In the genomic region with DNA sequence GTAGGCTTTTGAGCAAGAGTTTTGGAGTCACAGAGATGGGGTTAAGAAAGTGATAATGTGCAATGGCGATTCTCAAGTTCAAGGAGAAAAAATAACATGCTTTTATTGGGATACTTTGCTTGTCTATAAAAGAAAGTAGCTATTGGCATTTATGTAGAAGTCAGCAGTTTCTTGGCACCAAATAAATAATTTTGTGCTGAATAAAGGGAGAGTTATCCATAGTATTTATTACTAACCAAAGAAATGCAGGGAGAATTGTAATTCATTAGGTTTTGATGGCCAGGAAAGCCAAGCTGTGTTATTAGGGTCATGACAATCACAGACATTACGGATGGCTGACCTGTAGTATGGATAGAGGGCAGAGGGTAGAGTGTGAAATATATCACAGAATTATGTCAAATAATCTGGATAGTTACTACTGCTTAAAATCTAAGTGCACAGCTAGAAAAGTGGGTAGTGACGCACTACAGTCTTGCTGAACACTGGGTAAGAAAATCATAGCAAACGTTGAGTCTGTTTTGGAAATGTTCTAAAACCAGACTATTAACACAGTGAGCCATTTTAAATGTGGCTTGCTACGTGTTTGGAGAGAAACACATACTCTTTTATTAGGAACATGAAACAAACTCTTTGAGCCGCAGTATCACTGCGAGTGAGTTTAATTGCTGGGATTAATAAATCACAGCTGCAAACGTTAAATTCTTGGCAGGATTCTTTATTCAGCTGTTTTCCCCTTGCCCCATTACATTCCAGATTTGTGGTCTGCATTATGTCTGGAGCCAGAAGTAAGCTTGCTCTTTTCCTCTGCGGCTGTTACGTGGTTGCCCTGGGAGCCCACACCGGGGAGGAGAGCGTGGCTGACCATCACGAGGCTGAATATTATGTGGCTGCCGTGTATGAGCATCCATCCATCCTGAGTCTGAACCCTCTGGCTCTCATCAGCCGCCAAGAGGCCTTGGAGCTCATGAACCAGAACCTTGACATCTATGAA, we compare ENCODE assay signal across 10 cellular contexts. TPM values are rescaled to one million over a fixed set of nuclear protein-coding genes. Genes with fewer than 3 reads are reported as not detected.
A peak's percentile ranks its signal among the peaks of the same experiment; 100 is the strongest.
DNase-seq lines count a peak whose midpoint lies in the region; ATAC-seq and TF ChIP-seq lines count a peak whose summit lies in the region.
"Had no signal": no experiment of that assay in that cellular context is flagged by ENCODE, and none has a peak within 500 bp of the region (broad histone marks: within the 10 kb centered on the region; RNA-seq: fewer than 3 reads in every experiment).

No MANE protein-coding gene starts in this region.

- no peak for ATAC-seq in central memory CD8-positive, alpha-beta T cell (replicated peaks; ENCODE audit: extremely low read depth, poor library complexity, severe bottlenecking)
- no peak for ATAC-seq in HG03108 (IDR thresholded peaks at IDR 0.05; ENCODE audit: unreplicated experiment)

- no peaks in the 10 kb centered on the region for H3K36me3 ChIP-seq in thyroid gland

- peak overlapping the region; percentile 81 for H3K27ac Mint-ChIP-seq in activated CD4-positive, alpha-beta memory T cell treated with anti-CD3 and anti-CD28 coated beads, Interleukin-2, amount 10 ng/mL, durations not matched to agents 7 days and 5 days
- H3K27ac Mint-ChIP-seq in activated CD4-positive, alpha-beta memory T cell treated with anti-CD3 and anti-CD28 coated beads for 36 hours: no peak overlapping the region
- peak overlapping the region; percentile 29 for H3K27ac Mint-ChIP-seq in central memory CD8-positive, alpha-beta T cell (ENCODE audit: low read depth)
- peak overlapping the region; percentile 91 for H3K27ac Mint-ChIP-seq in mesothelial cell of epicardium

- POLR2A ChIA-PET in activated CD4-positive, alpha-beta memory T cell treated with anti-CD3 and anti-CD28 coated beads, Interleukin-2, amount 10 ng/mL, durations not matched to agents 7 days and 5 days (lab: Charles Lee): interaction anchor here (1.2 to 5.3 kb wide), 2 partner anchors 12 to 162 kb away, joined by 3 to 30 read pairs; no protein-coding TSS in a partner anchor
- POLR2A ChIA-PET in activated CD4-positive, alpha-beta memory T cell treated with anti-CD3 and anti-CD28 coated beads for 36 hours (lab: Charles Lee): interaction anchor here (0.5 to 0.6 kb wide), 2 partner anchors 23 to 81 kb away, joined by 3 to 5 read pairs; no protein-coding TSS in a partner anchor

- H3K9me3 ChIP-seq in thyroid gland: no peaks in the 10 kb centered on the region

- CTCF ChIA-PET in activated CD4-positive, alpha-beta memory T cell treated with anti-CD3 and anti-CD28 coated beads, Interleukin-2, amount 10 ng/mL, durations not matched to agents 7 days and 5 days (lab: Charles Lee): interaction anchor here (0.9 to 4.1 kb wide), 5 partner anchors 11 to 179 kb away, joined by 3 to 18 read pairs (median 6); no protein-coding TSS in a partner anchor
- CTCF ChIA-PET in activated CD4-positive, alpha-beta memory T cell treated with anti-CD3 and anti-CD28 coated beads for 36 hours (lab: Charles Lee): interaction anchor here (0.9 kb wide), 1 partner anchor 432 kb away, joined by 3 read pairs; no protein-coding TSS in a partner anchor

- H3K27ac ChIP-seq in thyroid gland: peak overlapping the region; percentile 2 to 58 (median 34)

- TF ChIP-seq CTCF in mesothelial cell of epicardium (IDR thresholded peaks at IDR 0.05; ENCODE audit: unreplicated experiment) (no peak), thyroid gland (IDR thresholded peaks at IDR 0.05) (no peak)

- peaks cover 62% of the 10 kb centered on the region for H3K4me1 Mint-ChIP-seq in activated CD4-positive, alpha-beta memory T cell treated with anti-CD3 and anti-CD28 coated beads, Interleukin-2, amount 10 ng/mL, durations not matched to agents 7 days and 5 days
- H3K4me1 Mint-ChIP-seq in activated CD4-positive, alpha-beta memory T cell treated with anti-CD3 and anti-CD28 coated beads for 36 hours (ENCODE audit: low read depth): peaks cover 63% of the 10 kb centered on the region
- peaks cover 42% of the 10 kb centered on the region for H3K4me1 Mint-ChIP-seq in central memory CD8-positive, alpha-beta T cell
- peaks cover 69% of the 10 kb centered on the region for H3K4me1 Mint-ChIP-seq in mesothelial cell of epicardium

- H3K4me3 Mint-ChIP-seq in activated CD4-positive, alpha-beta memory T cell treated with anti-CD3 and anti-CD28 coated beads, Interleukin-2, amount 10 ng/mL, durations not matched to agents 7 days and 5 days: no peak overlapping the region
- H3K4me3 Mint-ChIP-seq in activated CD4-positive, alpha-beta memory T cell treated with anti-CD3 and anti-CD28 coated beads for 36 hours: no peak overlapping the region
- no peak overlapping the region for H3K4me3 Mint-ChIP-seq in central memory CD8-positive, alpha-beta T cell
- no peak overlapping the region for H3K4me3 Mint-ChIP-seq in mesothelial cell of epicardium

- no peak for TF ChIP-seq POLR2A in thyroid gland (IDR thresholded peaks at IDR 0.05)

- H3K9me3 Mint-ChIP-seq in activated CD4-positive, alpha-beta memory T cell treated with anti-CD3 and anti-CD28 coated beads, Interleukin-2, amount 10 ng/mL, durations not matched to agents 7 days and 5 days: no peaks in the 10 kb centered on the region
- no peaks in the 10 kb centered on the region for H3K9me3 Mint-ChIP-seq in activated CD4-positive, alpha-beta memory T cell treated with anti-CD3 and anti-CD28 coated beads for 36 hours
- H3K9me3 Mint-ChIP-seq in central memory CD8-positive, alpha-beta T cell: no peaks in the 10 kb centered on the region
- H3K9me3 Mint-ChIP-seq in mesothelial cell of epicardium: no peaks in the 10 kb centered on the region

- no peaks in the 10 kb centered on the region for H3K36me3 Mint-ChIP-seq in activated CD4-positive, alpha-beta memory T cell treated with anti-CD3 and anti-CD28 coated beads, Interleukin-2, amount 10 ng/mL, durations not matched to agents 7 days and 5 days (ENCODE audit: low read depth)
- H3K36me3 Mint-ChIP-seq in activated CD4-positive, alpha-beta memory T cell treated with anti-CD3 and anti-CD28 coated beads for 36 hours: no peaks in the 10 kb centered on the region
- peaks cover 3% of the 10 kb centered on the region for H3K36me3 Mint-ChIP-seq in central memory CD8-positive, alpha-beta T cell (ENCODE audit: insufficient read depth)
- no peaks in the 10 kb centered on the region for H3K36me3 Mint-ChIP-seq in mesothelial cell of epicardium

- H3K27me3 Mint-ChIP-seq in activated CD4-positive, alpha-beta memory T cell treated with anti-CD3 and anti-CD28 coated beads, Interleukin-2, amount 10 ng/mL, durations not matched to agents 7 days and 5 days: no peaks in the 10 kb centered on the region
- H3K27me3 Mint-ChIP-seq in activated CD4-positive, alpha-beta memory T cell treated with anti-CD3 and anti-CD28 coated beads for 36 hours: no peaks in the 10 kb centered on the region
- no peaks in the 10 kb centered on the region for H3K27me3 Mint-ChIP-seq in central memory CD8-positive, alpha-beta T cell
- H3K27me3 Mint-ChIP-seq in mesothelial cell of epicardium (ENCODE audit: low read depth): no peaks in the 10 kb centered on the region

- H3K4me1 ChIP-seq in thyroid gland: peaks cover 29 to 54% of the 10 kb centered on the region in 2 donors

- intact Hi-C loops in activated CD4-positive, alpha-beta memory T cell treated with anti-CD3 and anti-CD28 coated beads for 36 hours (cut with micrococcal nuclease): no loop called here
- intact Hi-C loops in thyroid gland (cut with DNase I): loop anchor here (5.0 to 10.0 kb wide), 2 partner anchors 172 to 610 kb away; no protein-coding TSS in a partner anchor

- H3K4me3 ChIP-seq in thyroid gland (replicated peaks in 1 of 3): no peak overlapping the region

- no peak for DNase-seq in activated CD4-positive, alpha-beta memory T cell treated with anti-CD3 and anti-CD28 coated beads, Interleukin-2, amount 10 ng/mL, durations not matched to agents 7 days and 5 days
- DNase-seq in activated CD4-positive, alpha-beta memory T cell treated with anti-CD3 and anti-CD28 coated beads for 36 hours: no peak
- DNase-seq in central memory CD8-positive, alpha-beta T cell (ENCODE audit: low spot score in 2 of 2): no peak
- DNase-seq in mesothelial cell of epicardium (ENCODE audit: low spot score in 2 of 2, unreplicated experiment in 2 of 2): no peak
- DNase-seq in thyroid gland: no peak
- no peak for DNase-seq in occipital lobe (lab: John Stamatoyannopoulos, UW)
- no peak for DNase-seq in NCI-H524 treated with DMSO at 0.1 percent for 48 hours (lab: John Stamatoyannopoulos, UW)
- DNase-seq: activated CD4-positive, alpha-beta T cell treated with anti-CD3 and anti-CD28 coated beads for 4 hours; AML-193 had no signal

- WGBS in thyroid gland, 2 donors: 72 to 76% methylated on average over 15 of the region's 15 CpGs

- no peaks in the 10 kb centered on the region for H3K27me3 ChIP-seq in thyroid gland

RNA-seq across cellular contexts. Expression of gene BTD, which starts 33.4 kb away (rescaled TPM):
- 10 to 100 TPM; 11.7 to 12.7 TPM for total RNA-seq in activated CD4-positive, alpha-beta memory T cell treated with anti-CD3 and anti-CD28 coated beads, Interleukin-2, amount 10 ng/mL, durations not matched to agents 7 days and 5 days
- 1 to 10 TPM; 8.6 to 8.7 TPM for total RNA-seq in activated CD4-positive, alpha-beta memory T cell treated with anti-CD3 and anti-CD28 coated beads for 36 hours
- total RNA-seq in mesothelial cell of epicardium (10.7 to 12.5 TPM (median 12.3 TPM) in 3 replicates), thyroid gland (10 to 100 TPM; 46.8 to 74.9 (median 56.5) TPM), occipital lobe (19.5 TPM)

RNA-seq across cellular contexts. Expression of gene HACL1, which starts 33.6 kb away (rescaled TPM):
- total RNA-seq in activated CD4-positive, alpha-beta memory T cell treated with anti-CD3 and anti-CD28 coated beads, Interleukin-2, amount 10 ng/mL, durations not matched to agents 7 days and 5 days: 10 to 100 TPM; 25.8 to 29.1 TPM
- total RNA-seq in activated CD4-positive, alpha-beta memory T cell treated with anti-CD3 and anti-CD28 coated beads for 36 hours: 10 to 100 TPM; 29.9 to 30.0 TPM
- total RNA-seq in mesothelial cell of epicardium (25.1 to 25.4 TPM (median 25.3 TPM) in 3 replicates), thyroid gland (10 to 100 TPM; 24.2 to 45.0 (median 37.7) TPM), occipital lobe (38.4 TPM)
